In the genomic region with DNA sequence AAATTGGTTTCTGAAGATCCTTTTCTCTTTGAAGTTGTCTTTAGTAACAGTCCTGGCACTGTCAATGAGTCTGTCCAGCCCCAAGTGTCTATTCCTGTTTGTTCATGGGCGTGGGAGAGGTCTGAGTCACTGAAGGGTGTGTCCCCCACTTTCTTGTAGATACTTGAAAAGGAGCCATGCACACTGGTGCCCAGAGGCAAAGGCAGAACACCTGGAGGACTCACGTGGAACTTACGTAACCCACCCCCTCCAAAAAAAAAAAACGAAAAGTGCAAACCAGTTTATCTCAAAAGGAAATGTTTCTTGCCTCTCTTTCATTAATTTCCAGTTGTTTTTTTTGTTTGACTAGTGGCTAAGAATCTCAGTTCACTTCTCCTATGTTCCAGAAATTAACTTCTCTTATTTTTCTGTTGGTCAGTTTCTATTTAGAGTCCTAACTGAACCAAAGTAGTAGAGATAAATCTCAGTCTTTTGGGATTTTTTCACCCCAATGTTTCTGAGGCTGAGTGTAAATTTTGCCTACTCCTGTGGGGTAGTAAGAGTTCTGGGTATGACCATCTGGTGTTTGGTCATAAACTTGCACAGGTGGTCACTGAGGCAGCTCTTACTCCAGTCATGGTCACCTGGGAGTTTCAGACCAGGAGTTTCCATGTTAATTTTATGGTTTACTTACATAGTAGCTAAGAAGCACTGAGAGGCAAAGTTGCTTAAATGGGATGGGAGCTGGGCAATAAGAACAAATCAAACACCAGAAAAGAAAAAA, we compare ENCODE assay signal across 18 cellular contexts. TPM values are rescaled to one million over a fixed set of nuclear protein-coding genes. Genes with fewer than 3 reads are reported as not detected.
DNase-seq lines count a peak whose midpoint lies in the region; ATAC-seq, FAIRE-seq and TF ChIP-seq lines count a peak whose summit lies in the region.
"Had no signal": no experiment of that assay in that cellular context is flagged by ENCODE, and none has a peak within 500 bp of the region (broad histone marks: within the 10 kb centered on the region; RNA-seq: fewer than 3 reads in every experiment).

No MANE protein-coding gene starts in this region.

- no TSS peak for BruUV-seq in Calu3 (replicated peaks; lab: Mats Ljungman, UMichigan)

- peaks cover 20% of the 10 kb centered on the region for H3K4me1 Mint-ChIP-seq in Calu3 (ENCODE audit: low read depth, unreplicated experiment)
- H3K4me1 Mint-ChIP-seq: activated CD4-positive, alpha-beta memory T cell treated with anti-CD3 and anti-CD28 coated beads, Interleukin-2, amount 10 ng/mL, durations not matched to agents 7 days and 5 days had no signal

- H3F3A ChIP-seq in MM.1S (ENCODE audit: insufficient read depth, low read length): no peaks in the 10 kb centered on the region

- intact Hi-C loops in Calu3 (cut with micrococcal nuclease; ENCODE audit: unreplicated experiment): no loop called here
- intact Hi-C loops in colonic mucosa (cut with DNase I): no loop called here
- intact Hi-C loops in pancreas (cut with DNase I): no loop called here

- 18 to 29% methylated on average over 4 of the region's 4 CpGs for WGBS in pancreas, 2 donors

- H3K27me3 Mint-ChIP-seq in Calu3 (ENCODE audit: unreplicated experiment): no peaks in the 10 kb centered on the region
- H3K27me3 Mint-ChIP-seq: activated CD4-positive, alpha-beta memory T cell treated with anti-CD3 and anti-CD28 coated beads, Interleukin-2, amount 10 ng/mL, durations not matched to agents 7 days and 5 days; memory B cell had no signal

- H3K9me3 ChIP-seq in MM.1S (replicated peaks; ENCODE audit: insufficient read depth, low read length): no peaks in the 10 kb centered on the region
- no peaks in the 10 kb centered on the region for H3K9me3 ChIP-seq in colonic mucosa
- no peaks in the 10 kb centered on the region for H3K9me3 ChIP-seq in pancreas
- H3K9me3 ChIP-seq: ovary had no signal

- H3K36me3 ChIP-seq in MM.1S (replicated peaks; ENCODE audit: insufficient read depth, low read length) (no peaks in the 10 kb centered on the region), colonic mucosa (no peaks in the 10 kb centered on the region), pancreas (no peaks in the 10 kb centered on the region)
- H3K36me3 ChIP-seq: brain microvascular endothelial cell, ovary had no signal

- no peaks in the 10 kb centered on the region for H4K20me1 ChIP-seq in MM.1S (ENCODE audit: insufficient read depth, low read length)

- H3K4me3 ChIP-seq in MM.1S (ENCODE audit: low read length) (no peak overlapping the region), colonic mucosa (no peak overlapping the region), pancreas (no peak overlapping the region)
- H3K4me3 ChIP-seq: ovary had no signal

- H2AFZ ChIP-seq in MM.1S (ENCODE audit: low read length): peak overlapping the region; percentile 30; the same call in 1 of the 2 replicates

- H3K9ac ChIP-seq in MM.1S (ENCODE audit: low read length) (no peak overlapping the region), colonic mucosa (ENCODE audit: low read depth in 2 of 2, low read length in 2 of 2) (no peak overlapping the region)

- DNase-seq in Calu3 (peak; percentile 68), MM.1S (peak; percentile 26), colonic mucosa (peak; percentile 76), pancreas (peak in 1 of 6 donors; percentile 4), GF-D8 (lab: John Stamatoyannopoulos, UW) (no peak), NCI-H1417 (lab: John Stamatoyannopoulos, UW) (no peak), NCI-H2227 (lab: John Stamatoyannopoulos, UW; ENCODE audit: unreplicated experiment) (no peak), medulla oblongata (ENCODE audit: extremely low spot score) (no peak)
- DNase-seq: activated CD4-positive, alpha-beta memory T cell treated with anti-CD3 and anti-CD28 coated beads, Interleukin-2, amount 10 ng/mL, durations not matched to agents 7 days and 5 days; activated effector memory CD4-positive, alpha-beta T cell treated with anti-CD3 and anti-CD28 coated beads, Interleukin-2, amount 50 U/mL, for 16 hours; brain microvascular endothelial cell; hypothalamus; KG1; NCI-H2171 treated with DMSO at 0.1 percent for 48 hours; ovary; T-helper 2 cell had no signal

- peak overlapping the region; percentile 32; the same call in 1 of the 2 replicates for H3K4me2 ChIP-seq in MM.1S (ENCODE audit: low read depth, low read length)

- TF ChIP-seq CTCF in Calu3 (IDR thresholded peaks at IDR 0.05; ENCODE audit: unreplicated experiment): no peak
- TF ChIP-seq CTCF in MM.1S (IDR thresholded peaks at IDR 0.05; ENCODE audit: low read length): no peak
- no peak for TF ChIP-seq CTCF in colonic mucosa (IDR thresholded peaks at IDR 0.05)
- no peak for TF ChIP-seq CTCF in pancreas (IDR thresholded peaks at IDR 0.05)

- peak overlapping the region; percentile 72 for H3K27ac Mint-ChIP-seq in Calu3 (ENCODE audit: unreplicated experiment)
- H3K27ac Mint-ChIP-seq: activated CD4-positive, alpha-beta memory T cell treated with anti-CD3 and anti-CD28 coated beads, Interleukin-2, amount 10 ng/mL, durations not matched to agents 7 days and 5 days; memory B cell had no signal

- H3K9me3 Mint-ChIP-seq in Calu3 (ENCODE audit: low read depth, unreplicated experiment): no peaks in the 10 kb centered on the region

- H3K27ac ChIP-seq in MM.1S (ENCODE audit: low read length): peak overlapping the region; percentile 21; the same call in 1 of the 2 replicates
- no peak overlapping the region for H3K27ac ChIP-seq in colonic mucosa
- no peak overlapping the region for H3K27ac ChIP-seq in pancreas
- H3K27ac ChIP-seq: brain microvascular endothelial cell, ovary had no signal

- H3K9me2 ChIP-seq in MM.1S (replicated peaks; ENCODE audit: insufficient read depth, low read length): no peaks in the 10 kb centered on the region

- no peaks in the 10 kb centered on the region for H3K79me2 ChIP-seq in MM.1S (ENCODE audit: low read length)

- FAIRE-seq in pancreas (lab: Jason Lieb, UNC): no peak

- H3K4me3 Mint-ChIP-seq in Calu3 (ENCODE audit: low read depth, unreplicated experiment): no peak overlapping the region
- H3K4me3 Mint-ChIP-seq: activated CD4-positive, alpha-beta memory T cell treated with anti-CD3 and anti-CD28 coated beads, Interleukin-2, amount 10 ng/mL, durations not matched to agents 7 days and 5 days; memory B cell had no signal

- H3K27me3 ChIP-seq in MM.1S (replicated peaks; ENCODE audit: insufficient read depth, low read length) (no peaks in the 10 kb centered on the region), colonic mucosa (no peaks in the 10 kb centered on the region), pancreas (no peaks in the 10 kb centered on the region)
- H3K27me3 ChIP-seq: brain microvascular endothelial cell, ovary had no signal

- H3K4me1 ChIP-seq in MM.1S (ENCODE audit: low read length) (peaks cover 7% of the 10 kb centered on the region; the same call in 1 of the 2 replicates), colonic mucosa (no peaks in the 10 kb centered on the region), pancreas (no peaks in the 10 kb centered on the region)

- peak; percentile 35 to 78 (median 63) for ATAC-seq in pancreas

- no peaks in the 10 kb centered on the region for H3K36me3 Mint-ChIP-seq in Calu3 (ENCODE audit: insufficient read depth, unreplicated experiment)
- H3K36me3 Mint-ChIP-seq: memory B cell had no signal

- CTCF ChIA-PET in Calu3 (lab: Charles Lee): no interaction called here

RNA-seq across cellular contexts. Expression of a gene that starts 54.9 kb away (rescaled TPM):
- total RNA-seq in Calu3 (2022): 6.4 and 9.8 TPM in 2 replicates
- under 1 TPM; 0.27 to 0.37 TPM for total RNA-seq in colonic mucosa
- total RNA-seq in pancreas: under 1 TPM in 5 of 6 donors, not detected in 1; 0.04 to 0.12 (median 0.09) TPM
- under 1 TPM; 0.04 to 0.05 TPM for polyA plus RNA-seq in pancreas
- total RNA-seq: activated CD4-positive, alpha-beta memory T cell treated with anti-CD3 and anti-CD28 coated beads, Interleukin-2, amount 10 ng/mL, durations not matched to agents 7 days and 5 days; OCI-LY7 had no signal

Comparison
In these comparisons a context has a peak if more than half of its experiments do, and no peak if none do; other contexts are left out.
1. DNase-seq: peak in Calu3 (single experiment), MM.1S (single experiment) and colonic mucosa (single experiment); none in GF-D8 (single experiment), NCI-H1417 (0 of 3), NCI-H2227 (single experiment) and medulla oblongata (single experiment).